ENCODE assay signal across 9 cellular contexts in the genomic region with DNA sequence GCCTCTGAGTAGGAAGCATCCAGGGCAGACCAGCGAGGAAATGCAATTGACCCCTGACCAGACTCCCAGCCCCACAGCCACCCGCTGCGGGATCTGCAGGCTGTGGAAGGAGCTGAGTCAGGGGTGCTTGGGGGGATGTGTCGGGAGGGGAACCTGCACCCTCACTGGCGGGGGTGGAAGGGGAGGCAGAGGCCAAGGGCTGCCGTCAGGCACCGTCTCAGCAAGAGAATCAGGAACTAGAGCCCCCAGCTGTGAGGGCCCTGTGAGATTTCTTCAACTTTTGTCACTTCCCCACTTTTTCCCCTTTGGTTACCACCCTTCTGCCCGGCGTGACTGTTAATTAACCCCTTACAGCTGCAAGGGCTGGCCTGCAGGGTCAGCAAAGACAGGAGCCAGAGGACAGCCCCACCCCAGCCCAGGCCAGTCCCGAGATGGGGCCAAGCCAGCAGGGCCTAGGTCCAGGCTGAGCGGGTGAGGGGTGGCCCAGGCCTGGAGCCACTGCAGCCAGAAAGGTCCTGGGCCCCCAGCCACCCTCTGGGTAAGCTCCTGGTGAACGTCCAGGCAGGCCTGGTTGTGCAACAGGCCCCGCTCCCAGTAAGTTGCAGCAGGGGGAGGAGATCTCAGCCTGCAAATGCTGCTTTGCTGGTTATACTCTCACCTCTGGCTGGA.
DNase-seq lines count a peak whose midpoint lies in the region; ATAC-seq and TF ChIP-seq lines count a peak whose summit lies in the region.
"Had no signal": no experiment of that assay in that cellular context is flagged by ENCODE, and none has a peak within 500 bp of the region (broad histone marks: within the 10 kb centered on the region; RNA-seq: fewer than 3 reads in every experiment).

No MANE protein-coding gene starts in this region.

- WGBS in mesodermal cell (ENCODE audit: insufficient coverage in 2 of 2), 2 experiments: 66 to 73% methylated on average over 6 to 9 of the region's 13 CpGs
- WGBS in upper lobe of left lung, 2 donors: 31 to 43% methylated on average over 5 to 11 of the region's 13 CpGs

- H3K27ac ChIP-seq in mesodermal cell (ENCODE audit: low read depth, low read length, severe bottlenecking) (peak overlapping the region; percentile 75), upper lobe of left lung (peak overlapping the region; percentile 59 to 80 (median 76))

- peak; percentile 95 for DNase-seq in NOMO-1 treated with dmso at 0.1 percent for 144 hours (lab: John Stamatoyannopoulos, UW; ENCODE audit: unreplicated experiment)
- DNase-seq in upper lobe of left lung: peak; percentile 82 to 86
- no peak for DNase-seq in DMS 273 (lab: John Stamatoyannopoulos, UW; ENCODE audit: unreplicated experiment)
- no peak for DNase-seq in DMS 273 treated with DMSO at 0.1 percent for 48 hours (lab: John Stamatoyannopoulos, UW)
- DNase-seq in NCI-H1092 (lab: John Stamatoyannopoulos, UW): no peak

- ATAC-seq in esophagus mucosa: peak; percentile 80
- ATAC-seq in upper lobe of left lung (ENCODE audit: low FRiP score in 2 of 2): peak; percentile 75 to 86
- no peak for ATAC-seq in HG03108 (IDR thresholded peaks at IDR 0.05; ENCODE audit: unreplicated experiment)
- ATAC-seq: naive thymus-derived CD8-positive, alpha-beta T cell had no signal

- H3K27me3 ChIP-seq in upper lobe of left lung: no peaks in the 10 kb centered on the region

- peak in 1 of 4 donors; percentile 35 for TF ChIP-seq POLR2A in upper lobe of left lung (IDR thresholded peaks at IDR 0.05)

- H3K4me1 ChIP-seq in mesodermal cell (ENCODE audit: control insufficient read depth, insufficient read depth, low read length, poor library complexity, severe bottlenecking) (peaks cover 27% of the 10 kb centered on the region), upper lobe of left lung (peaks cover 24 to 46% (median 36%) of the 10 kb centered on the region in 4 donors)

- no peak for TF ChIP-seq CTCF in upper lobe of left lung (IDR thresholded peaks at IDR 0.05)

- no peak for TF ChIP-seq EP300 in upper lobe of left lung (IDR thresholded peaks at IDR 0.05)

- H3K9me3 ChIP-seq in mesodermal cell (ENCODE audit: control insufficient read depth, low read length) (peaks cover 12% of the 10 kb centered on the region), upper lobe of left lung (peaks cover 0 to 13% (median 7%) of the 10 kb centered on the region in 4 donors)

- H3K4me3 ChIP-seq in mesodermal cell (ENCODE audit: extremely low read depth, insufficient read depth, low read length, poor library complexity, severe bottlenecking): no peak overlapping the region
- H3K4me3 ChIP-seq in upper lobe of left lung: no peak overlapping the region

- H3K36me3 ChIP-seq in mesodermal cell (ENCODE audit: control insufficient read depth, insufficient read depth, low read length) (no peaks in the 10 kb centered on the region), upper lobe of left lung (no peaks in the 10 kb centered on the region)

Comparison
In these comparisons a context has a peak if more than half of its experiments do, and no peak if none do; other contexts are left out.
1. DNase-seq: peak in NOMO-1 treated with dmso at 0.1 percent for 144 hours (single experiment) and upper lobe of left lung (2 of 2); none in DMS 273 (single experiment), DMS 273 treated with DMSO at 0.1 percent for 48 hours (single experiment) and NCI-H1092 (single experiment).